In the genomic region with DNA sequence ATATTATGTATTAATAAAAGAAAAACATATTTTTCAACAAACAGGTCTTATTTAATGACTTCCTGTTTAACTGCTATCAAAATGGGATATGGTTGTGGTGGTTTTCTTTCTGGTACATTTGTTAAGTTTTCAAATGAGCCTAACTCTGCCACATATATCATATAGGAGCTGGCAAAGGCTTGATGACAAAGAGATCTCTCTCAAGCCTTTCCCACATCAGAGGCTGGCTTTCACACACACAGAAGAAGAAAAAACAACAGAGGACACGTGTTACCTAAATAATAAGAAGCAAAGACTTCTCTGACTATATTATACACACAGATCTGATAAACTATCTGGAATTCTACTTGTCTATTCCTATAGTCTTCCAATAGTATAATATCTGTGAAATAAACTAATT, we compare ENCODE assay signal across 18 cellular contexts. TPM values are rescaled to one million over a fixed set of nuclear protein-coding genes. Genes with fewer than 3 reads are reported as not detected.
DNase-seq lines count a peak whose midpoint lies in the region; ATAC-seq and TF ChIP-seq lines count a peak whose summit lies in the region.
"Had no signal": no experiment of that assay in that cellular context is flagged by ENCODE, and none has a peak within 500 bp of the region (broad histone marks: within the 10 kb centered on the region; RNA-seq: fewer than 3 reads in every experiment).

No MANE protein-coding gene starts in this region.

- CTCF ChIA-PET in activated CD4-positive, alpha-beta T cell treated with anti-CD3 and anti-CD28 coated beads, Interleukin-2, amount 10 ng/mL, durations not matched to agents 7 days and 5 days (lab: Charles Lee): no interaction called here
- CTCF ChIA-PET in WTC11 (lab: Charles Lee): no interaction called here

- no peak overlapping the region for H3K4me3 Mint-ChIP-seq in activated CD4-positive, alpha-beta T cell treated with anti-CD3 and anti-CD28 coated beads, Interleukin-2, amount 10 ng/mL, durations not matched to agents 7 days and 5 days
- no peak overlapping the region for H3K4me3 Mint-ChIP-seq in stimulated activated naive CD8-positive, alpha-beta T cell treated with anti-CD3 and anti-CD28 coated beads, Interleukin-15, Interleukin-2, amounts not matched to agents 100 ng/mL and 50 ng/mL, for 24 hours
- H3K4me3 Mint-ChIP-seq in central memory CD8-positive, alpha-beta T cell: no peak overlapping the region
- no peak overlapping the region for H3K4me3 Mint-ChIP-seq in WTC11

- H3K27ac Mint-ChIP-seq in activated CD4-positive, alpha-beta T cell treated with anti-CD3 and anti-CD28 coated beads, Interleukin-2, amount 10 ng/mL, durations not matched to agents 7 days and 5 days: peak overlapping the region; percentile 71
- H3K27ac Mint-ChIP-seq in stimulated activated naive CD8-positive, alpha-beta T cell treated with anti-CD3 and anti-CD28 coated beads, Interleukin-15, Interleukin-2, amounts not matched to agents 100 ng/mL and 50 ng/mL, for 24 hours: peak overlapping the region; percentile 55
- H3K27ac Mint-ChIP-seq in central memory CD8-positive, alpha-beta T cell (ENCODE audit: low read depth): peak overlapping the region; percentile 65
- H3K27ac Mint-ChIP-seq in WTC11: no peak overlapping the region

- peaks cover 21% of the 10 kb centered on the region for H3K4me1 Mint-ChIP-seq in activated CD4-positive, alpha-beta T cell treated with anti-CD3 and anti-CD28 coated beads, Interleukin-2, amount 10 ng/mL, durations not matched to agents 7 days and 5 days
- H3K4me1 Mint-ChIP-seq in stimulated activated naive CD8-positive, alpha-beta T cell treated with anti-CD3 and anti-CD28 coated beads, Interleukin-15, Interleukin-2, amounts not matched to agents 100 ng/mL and 50 ng/mL, for 24 hours (ENCODE audit: low read depth): peaks cover 18% of the 10 kb centered on the region
- H3K4me1 Mint-ChIP-seq in central memory CD8-positive, alpha-beta T cell: peaks cover 21% of the 10 kb centered on the region
- no peaks in the 10 kb centered on the region for H3K4me1 Mint-ChIP-seq in WTC11

- peak; percentile 22 for DNase-seq in activated CD4-positive, alpha-beta T cell treated with anti-CD3 and anti-CD28 coated beads, Interleukin-2, amount 10 ng/mL, durations not matched to agents 7 days and 5 days
- no peak for DNase-seq in activated CD4-positive, alpha-beta T cell treated with anti-CD3 and anti-CD28 coated beads, Interleukin-2, amount 50 U/mL, for 48 hours
- no peak for DNase-seq in stimulated activated naive CD8-positive, alpha-beta T cell treated with anti-CD3 and anti-CD28 coated beads, Interleukin-15, Interleukin-2, amounts not matched to agents 100 U/mL and 50 U/mL, for 24 hours
- DNase-seq in central memory CD8-positive, alpha-beta T cell (ENCODE audit: low spot score in 2 of 2): no peak
- DNase-seq in WTC11 (ENCODE audit: low spot score) (no peak), cerebellar nuclear complex (lab: John Stamatoyannopoulos, UW) (no peak), posterior cingulate gyrus (no peak)
- DNase-seq: C1 segment of cervical spinal cord, Calu3, Kasumi-1, NCI-H1417, NCI-H1930, NCI-H2171, NCI-H446 treated with DMSO at 0.1 percent for 48 hours, NCI-H748 treated with DMSO at 0.1 percent for 48 hours, PC-9 had no signal

- intact Hi-C loops in posterior cingulate gyrus (cut with DNase I): no loop called here

- H3K36me3 Mint-ChIP-seq in activated CD4-positive, alpha-beta T cell treated with anti-CD3 and anti-CD28 coated beads, Interleukin-2, amount 10 ng/mL, durations not matched to agents 7 days and 5 days (ENCODE audit: low read depth): peaks cover 73% of the 10 kb centered on the region
- peaks cover 79% of the 10 kb centered on the region for H3K36me3 Mint-ChIP-seq in stimulated activated naive CD8-positive, alpha-beta T cell treated with anti-CD3 and anti-CD28 coated beads, Interleukin-15, Interleukin-2, amounts not matched to agents 100 ng/mL and 50 ng/mL, for 24 hours (ENCODE audit: low read depth)
- peaks cover 50% of the 10 kb centered on the region for H3K36me3 Mint-ChIP-seq in central memory CD8-positive, alpha-beta T cell (ENCODE audit: insufficient read depth)
- H3K36me3 Mint-ChIP-seq in WTC11: peaks cover 66% of the 10 kb centered on the region

- H3K27me3 Mint-ChIP-seq in activated CD4-positive, alpha-beta T cell treated with anti-CD3 and anti-CD28 coated beads, Interleukin-2, amount 10 ng/mL, durations not matched to agents 7 days and 5 days: no peaks in the 10 kb centered on the region
- H3K27me3 Mint-ChIP-seq in stimulated activated naive CD8-positive, alpha-beta T cell treated with anti-CD3 and anti-CD28 coated beads, Interleukin-15, Interleukin-2, amounts not matched to agents 100 ng/mL and 50 ng/mL, for 24 hours: no peaks in the 10 kb centered on the region
- H3K27me3 Mint-ChIP-seq in central memory CD8-positive, alpha-beta T cell: no peaks in the 10 kb centered on the region
- H3K27me3 Mint-ChIP-seq in WTC11 (ENCODE audit: low read depth): no peaks in the 10 kb centered on the region

- no peak for ATAC-seq in stimulated activated naive CD8-positive, alpha-beta T cell treated with anti-CD3 and anti-CD28 coated beads, Interleukin-15, Interleukin-2, amounts not matched to agents 100 U/mL and 50 U/mL, for 24 hours
- peak; percentile 65 for ATAC-seq in central memory CD8-positive, alpha-beta T cell (replicated peaks; ENCODE audit: extremely low read depth, poor library complexity, severe bottlenecking)
- no peak for ATAC-seq in WTC11
- ATAC-seq: HCT116 had no signal

- POLR2A ChIA-PET in activated CD4-positive, alpha-beta T cell treated with anti-CD3 and anti-CD28 coated beads, Interleukin-2, amount 10 ng/mL, durations not matched to agents 7 days and 5 days (lab: Charles Lee): no interaction called here
- POLR2A ChIA-PET in WTC11 (lab: Charles Lee): no interaction called here

- TF ChIP-seq CTCF in WTC11 (IDR thresholded peaks at IDR 0.05): no peak

- H3K9me3 Mint-ChIP-seq in activated CD4-positive, alpha-beta T cell treated with anti-CD3 and anti-CD28 coated beads, Interleukin-2, amount 10 ng/mL, durations not matched to agents 7 days and 5 days: peaks cover 12% of the 10 kb centered on the region
- peaks cover 7% of the 10 kb centered on the region for H3K9me3 Mint-ChIP-seq in stimulated activated naive CD8-positive, alpha-beta T cell treated with anti-CD3 and anti-CD28 coated beads, Interleukin-15, Interleukin-2, amounts not matched to agents 100 ng/mL and 50 ng/mL, for 24 hours
- no peaks in the 10 kb centered on the region for H3K9me3 Mint-ChIP-seq in central memory CD8-positive, alpha-beta T cell
- H3K9me3 Mint-ChIP-seq in WTC11: peaks cover 27% of the 10 kb centered on the region

TF ChIP-seq in WTC11, 78 proteins besides CTCF, POLR2A, EP300 and RAD21 (continues in another document):
- TF ChIP-seq TP53 (CRISPR knock-in tag; IDR thresholded peaks at IDR 0.05) (no peak), TEAD1 (CRISPR knock-in tag; IDR thresholded peaks at IDR 0.05) (no peak), GABPB1 (CRISPR knock-in tag; IDR thresholded peaks at IDR 0.05) (no peak), ZNF317 (CRISPR knock-in tag; IDR thresholded peaks at IDR 0.05; ENCODE audit: borderline replicate concordance, low read depth) (no peak)
- TF ChIP-seq, protein P1, sequence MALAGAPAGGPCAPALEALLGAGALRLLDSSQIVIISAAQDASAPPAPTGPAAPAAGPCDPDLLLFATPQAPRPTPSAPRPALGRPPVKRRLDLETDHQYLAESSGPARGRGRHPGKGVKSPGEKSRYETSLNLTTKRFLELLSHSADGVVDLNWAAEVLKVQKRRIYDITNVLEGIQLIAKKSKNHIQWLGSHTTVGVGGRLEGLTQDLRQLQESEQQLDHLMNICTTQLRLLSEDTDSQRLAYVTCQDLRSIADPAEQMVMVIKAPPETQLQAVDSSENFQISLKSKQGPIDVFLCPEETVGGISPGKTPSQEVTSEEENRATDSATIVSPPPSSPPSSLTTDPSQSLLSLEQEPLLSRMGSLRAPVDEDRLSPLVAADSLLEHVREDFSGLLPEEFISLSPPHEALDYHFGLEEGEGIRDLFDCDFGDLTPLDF (CRISPR knock-in tag; IDR thresholded peaks at IDR 0.05): no peak
- TF ChIP-seq, protein P2, sequence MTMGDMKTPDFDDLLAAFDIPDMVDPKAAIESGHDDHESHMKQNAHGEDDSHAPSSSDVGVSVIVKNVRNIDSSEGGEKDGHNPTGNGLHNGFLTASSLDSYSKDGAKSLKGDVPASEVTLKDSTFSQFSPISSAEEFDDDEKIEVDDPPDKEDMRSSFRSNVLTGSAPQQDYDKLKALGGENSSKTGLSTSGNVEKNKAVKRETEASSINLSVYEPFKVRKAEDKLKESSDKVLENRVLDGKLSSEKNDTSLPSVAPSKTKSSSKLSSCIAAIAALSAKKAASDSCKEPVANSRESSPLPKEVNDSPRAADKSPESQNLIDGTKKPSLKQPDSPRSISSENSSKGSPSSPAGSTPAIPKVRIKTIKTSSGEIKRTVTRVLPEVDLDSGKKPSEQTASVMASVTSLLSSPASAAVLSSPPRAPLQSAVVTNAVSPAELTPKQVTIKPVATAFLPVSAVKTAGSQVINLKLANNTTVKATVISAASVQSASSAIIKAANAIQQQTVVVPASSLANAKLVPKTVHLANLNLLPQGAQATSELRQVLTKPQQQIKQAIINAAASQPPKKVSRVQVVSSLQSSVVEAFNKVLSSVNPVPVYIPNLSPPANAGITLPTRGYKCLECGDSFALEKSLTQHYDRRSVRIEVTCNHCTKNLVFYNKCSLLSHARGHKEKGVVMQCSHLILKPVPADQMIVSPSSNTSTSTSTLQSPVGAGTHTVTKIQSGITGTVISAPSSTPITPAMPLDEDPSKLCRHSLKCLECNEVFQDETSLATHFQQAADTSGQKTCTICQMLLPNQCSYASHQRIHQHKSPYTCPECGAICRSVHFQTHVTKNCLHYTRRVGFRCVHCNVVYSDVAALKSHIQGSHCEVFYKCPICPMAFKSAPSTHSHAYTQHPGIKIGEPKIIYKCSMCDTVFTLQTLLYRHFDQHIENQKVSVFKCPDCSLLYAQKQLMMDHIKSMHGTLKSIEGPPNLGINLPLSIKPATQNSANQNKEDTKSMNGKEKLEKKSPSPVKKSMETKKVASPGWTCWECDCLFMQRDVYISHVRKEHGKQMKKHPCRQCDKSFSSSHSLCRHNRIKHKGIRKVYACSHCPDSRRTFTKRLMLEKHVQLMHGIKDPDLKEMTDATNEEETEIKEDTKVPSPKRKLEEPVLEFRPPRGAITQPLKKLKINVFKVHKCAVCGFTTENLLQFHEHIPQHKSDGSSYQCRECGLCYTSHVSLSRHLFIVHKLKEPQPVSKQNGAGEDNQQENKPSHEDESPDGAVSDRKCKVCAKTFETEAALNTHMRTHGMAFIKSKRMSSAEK (CRISPR knock-in tag; IDR thresholded peaks at IDR 0.05; ENCODE audit: borderline replicate concordance): no peak

RNA-seq across cellular contexts. Expression of a gene that starts 46.1 kb away (rescaled TPM):
- total RNA-seq in activated CD4-positive, alpha-beta T cell treated with anti-CD3 and anti-CD28 coated beads, Interleukin-2, amount 10 ng/mL, durations not matched to agents 7 days and 5 days: 10 to 100 TPM; 22.9 to 24.6 TPM
- total RNA-seq in WTC11 (2021): 19.3 to 23.6 TPM (median 19.7 TPM) in 3 replicates

RNA-seq across cellular contexts. Expression of a gene that starts 51.8 kb away (rescaled TPM):
- 10 to 100 TPM; 76.1 to 80.9 TPM for total RNA-seq in activated CD4-positive, alpha-beta T cell treated with anti-CD3 and anti-CD28 coated beads, Interleukin-2, amount 10 ng/mL, durations not matched to agents 7 days and 5 days
- total RNA-seq in WTC11 (2021): 38.2 to 41.4 TPM (median 39.0 TPM) in 3 replicates
